8 cellular contexts compared by ENCODE assay signal in the genomic region with DNA sequence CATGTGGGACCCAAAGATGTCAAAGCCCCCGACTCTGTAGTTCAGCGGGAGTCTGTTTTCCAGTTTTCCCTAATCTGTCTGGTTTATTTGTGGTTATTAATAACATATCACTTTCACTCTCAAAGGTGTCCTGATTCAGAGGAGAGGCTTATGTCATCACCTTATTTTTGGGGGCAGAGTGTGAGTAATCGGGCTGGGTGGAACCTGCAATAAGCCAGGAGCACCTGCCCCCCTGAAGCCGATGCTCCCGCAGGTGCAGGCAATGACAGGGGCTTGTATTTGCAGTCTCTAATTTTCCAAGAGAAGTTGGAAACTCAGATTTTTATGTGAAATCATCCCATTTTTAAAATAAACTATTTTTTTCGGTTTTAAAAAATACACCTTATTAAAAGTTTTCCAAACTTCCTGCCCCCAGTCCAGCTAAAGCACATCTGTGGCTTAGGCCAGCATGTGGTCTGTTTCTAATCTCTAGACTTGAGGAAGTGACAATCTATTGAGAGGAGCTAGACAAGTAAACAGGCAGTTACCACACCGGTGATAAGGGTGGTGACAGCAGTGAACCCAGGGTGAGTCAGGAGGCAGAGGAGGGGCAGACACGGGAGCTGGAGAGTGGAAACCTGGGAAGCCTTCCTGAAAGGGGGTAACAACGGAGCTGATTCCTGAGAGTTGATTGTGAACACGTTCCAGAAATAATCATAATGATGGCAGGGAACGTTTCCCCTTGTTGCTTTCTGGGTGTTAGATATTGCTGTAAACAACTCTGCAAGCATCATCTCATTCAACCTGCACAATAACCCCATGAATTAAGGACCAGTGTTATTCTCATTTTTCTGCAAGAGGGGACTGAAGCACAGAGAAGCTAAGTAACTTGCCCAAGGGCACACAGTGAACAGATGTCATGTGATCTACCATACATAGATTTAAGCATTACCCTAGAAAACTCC. TPM values are rescaled to one million over a fixed set of nuclear protein-coding genes. Genes with fewer than 3 reads are reported as not detected.
DNase-seq lines count a peak whose midpoint lies in the region; ATAC-seq and TF ChIP-seq lines count a peak whose summit lies in the region.

No MANE protein-coding gene starts in this region.

- H3K36me3 ChIP-seq in brain microvascular endothelial cell (replicated peaks) (no peaks in the 10 kb centered on the region), mucosa of descending colon (ENCODE audit: low read depth) (no peaks in the 10 kb centered on the region)

- H3K9me3 ChIP-seq in mucosa of descending colon = no peaks in the 10 kb centered on the region

- ATAC-seq in HG02970 (IDR thresholded peaks at IDR 0.05; ENCODE audit: low FRiP score, unreplicated experiment) = peak; percentile 52
- peak; percentile 85 for ATAC-seq in mucosa of descending colon

- CTCF ChIA-PET in activated naive CD4-positive, alpha-beta T cell treated with anti-CD3 and anti-CD28 coated beads for 36 hours (lab: Charles Lee) = interaction anchor here (0.7 to 1.2 kb wide), 2 partner anchors 34 to 305 kb away, joined by 3 read pairs; no protein-coding TSS in a partner anchor

- H3K4me3 ChIP-seq in brain microvascular endothelial cell (ENCODE audit: low read depth, low read length) = no peak overlapping the region
- no peak overlapping the region for H3K4me3 ChIP-seq in mucosa of descending colon

- H3K9me3 Mint-ChIP-seq in activated naive CD4-positive, alpha-beta T cell treated with anti-CD3 and anti-CD28 coated beads for 36 hours = no peaks in the 10 kb centered on the region

- peak overlapping the region; percentile 72 for H3K27ac ChIP-seq in brain microvascular endothelial cell

- H3K4me3 Mint-ChIP-seq in activated naive CD4-positive, alpha-beta T cell treated with anti-CD3 and anti-CD28 coated beads for 36 hours = no peak overlapping the region

- H3K4me1 Mint-ChIP-seq in activated naive CD4-positive, alpha-beta T cell treated with anti-CD3 and anti-CD28 coated beads for 36 hours (ENCODE audit: low read depth) = peaks cover 50% of the 10 kb centered on the region

- in situ Hi-C loops in brain microvascular endothelial cell (cut with HindIII; ENCODE audit: low pct_ligation_motif_present, low sequenced_read_pairs) = no loop called here

- H3K27ac Mint-ChIP-seq in activated naive CD4-positive, alpha-beta T cell treated with anti-CD3 and anti-CD28 coated beads for 36 hours = no peak overlapping the region

- no peaks in the 10 kb centered on the region for H3K36me3 Mint-ChIP-seq in activated naive CD4-positive, alpha-beta T cell treated with anti-CD3 and anti-CD28 coated beads for 36 hours (ENCODE audit: low read depth)

- H3K27me3 Mint-ChIP-seq in activated naive CD4-positive, alpha-beta T cell treated with anti-CD3 and anti-CD28 coated beads for 36 hours (ENCODE audit: low read depth) = peaks cover 6% of the 10 kb centered on the region

- DNase-seq in activated naive CD4-positive, alpha-beta T cell treated with anti-CD3 and anti-CD28 coated beads for 36 hours = peak; percentile 46
- DNase-seq in activated naive CD4-positive, alpha-beta T cell (lab: John Stamatoyannopoulos, UW) = no peak
- DNase-seq in OCI-M2 (lab: John Stamatoyannopoulos, UW; ENCODE audit: unreplicated experiment) (peak; percentile 40), brain microvascular endothelial cell (peak; percentile 91), mucosa of descending colon (peak; percentile 76 to 81 (median 80)), NCI-H187 treated with DMSO at 0.1 percent for 48 hours (lab: John Stamatoyannopoulos, UW) (no peak), NCI-H1105 (lab: John Stamatoyannopoulos, UW) (no peak)

- no peak for TF ChIP-seq CTCF in brain microvascular endothelial cell (IDR thresholded peaks at IDR 0.05; ENCODE audit: low read depth, low read length, missing control alignments)
- no peak for TF ChIP-seq CTCF in mucosa of descending colon (IDR thresholded peaks at IDR 0.05)

- H3K4me1 ChIP-seq in mucosa of descending colon (ENCODE audit: low read depth) = peaks cover 32% of the 10 kb centered on the region

- intact Hi-C loops in activated naive CD4-positive, alpha-beta T cell treated with anti-CD3 and anti-CD28 coated beads for 36 hours (cut with micrococcal nuclease) = no loop called here
- intact Hi-C loops in mucosa of descending colon (cut with DNase I, micrococcal nuclease) = no loop called here

- no peaks in the 10 kb centered on the region for H3K27me3 ChIP-seq in brain microvascular endothelial cell (replicated peaks)

RNA-seq across cellular contexts. Expression of gene BHLHE40, which starts 37.3 kb away (rescaled TPM):
- 10 to 100 TPM; 98.0 to 98.2 TPM for total RNA-seq in activated naive CD4-positive, alpha-beta T cell treated with anti-CD3 and anti-CD28 coated beads for 36 hours
- 10 to 100 TPM; 40.2 to 45.5 (median 42.9) TPM for total RNA-seq in mucosa of descending colon

Comparison
In these comparisons a context has a peak if more than half of its experiments do, and no peak if none do; other contexts are left out.
1. DNase-seq: peak in activated naive CD4-positive, alpha-beta T cell treated with anti-CD3 and anti-CD28 coated beads for 36 hours (single experiment), OCI-M2 (single experiment), brain microvascular endothelial cell (single experiment) and mucosa of descending colon (3 of 3); none in activated naive CD4-positive, alpha-beta T cell (0 of 4), NCI-H187 treated with DMSO at 0.1 percent for 48 hours (single experiment) and NCI-H1105 (single experiment).